ENCODE assay signal across 1 cellular context in genomic region chr3:49786357-49787181, GRCh38.
A peak's percentile ranks its signal among the peaks of the same experiment; 100 is the strongest.
TF ChIP-seq lines count a peak whose summit lies in the region.

IP6K1 (minus strand) TSS chr3:49786542; CDS start chr3:49748040, 38,502 bp downstream.

TF ChIP-seq in HEK293, 187 proteins besides CTCF, POLR2A, EP300 and RAD21 (continued from another document):
- TF ChIP-seq YY2 (tag by site-specific recombination; IDR thresholded peaks at IDR 0.05) = 0 out of 2 replicates have a peak, but pooled peaks have one; percentile 31
- peak; percentile 95 for TF ChIP-seq SP2 (tag by site-specific recombination; IDR thresholded peaks at IDR 0.05)
- peak; percentile 69 for TF ChIP-seq SP3 (tag by site-specific recombination; IDR thresholded peaks at IDR 0.05)
- no peak for TF ChIP-seq ZBTB7A (tag by site-specific recombination; IDR thresholded peaks at IDR 0.05; ENCODE audit: low read depth)
- TF ChIP-seq YY1 (tag by site-specific recombination; IDR thresholded peaks at IDR 0.05) = peak; percentile 67
- peak; percentile 42; the same call in 1 of the 2 replicates for TF ChIP-seq INSM2 (tag by site-specific recombination; IDR thresholded peaks at IDR 0.05)
- TF ChIP-seq, protein P1, sequence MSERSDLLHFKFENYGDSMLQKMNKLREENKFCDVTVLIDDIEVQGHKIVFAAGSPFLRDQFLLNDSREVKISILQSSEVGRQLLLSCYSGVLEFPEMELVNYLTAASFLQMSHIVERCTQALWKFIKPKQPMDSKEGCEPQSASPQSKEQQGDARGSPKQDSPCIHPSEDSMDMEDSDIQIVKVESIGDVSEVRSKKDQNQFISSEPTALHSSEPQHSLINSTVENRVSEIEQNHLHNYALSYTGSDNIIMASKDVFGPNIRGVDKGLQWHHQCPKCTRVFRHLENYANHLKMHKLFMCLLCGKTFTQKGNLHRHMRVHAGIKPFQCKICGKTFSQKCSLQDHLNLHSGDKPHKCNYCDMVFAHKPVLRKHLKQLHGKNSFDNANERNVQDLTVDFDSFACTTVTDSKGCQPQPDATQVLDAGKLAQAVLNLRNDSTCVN (tag by site-specific recombination; optimal IDR thresholded peaks at IDR 0.05) = no peak
- peak; percentile 16; the same call in 1 of the 2 replicates for TF ChIP-seq ZNF76 (tag by site-specific recombination; IDR thresholded peaks at IDR 0.05; ENCODE audit: borderline replicate concordance, low read depth)
